ENCODE assay signal across 10 cellular contexts in genomic region chr2:239303711-239304532, GRCh38.
DNase-seq lines count a peak whose midpoint lies in the region; ATAC-seq, FAIRE-seq and TF ChIP-seq lines count a peak whose summit lies in the region.
"Had no signal": no experiment of that assay in that cellular context is flagged by ENCODE, and none has a peak within 500 bp of the region (broad histone marks: within the 10 kb centered on the region; RNA-seq: fewer than 3 reads in every experiment).

No MANE protein-coding gene starts in this region.

- POLR2A ChIA-PET in GM12878 (lab: Charles Lee): interaction anchor here (0.7 to 1.3 kb wide), 4 partner anchors 10 to 77 kb away, joined by 3 to 4 read pairs (median 3); no protein-coding TSS in a partner anchor

- in situ Hi-C loops in GM12878 (cut with MboI): no loop called here

- WGBS in GM12878 (ENCODE audit: insufficient coverage, insufficient replicate concordance, low lambda C conversion rate, missing lambda C conversion rate): 68% methylated on average over 21 of the region's 21 CpGs
- 43 to 65% methylated on average over 21 of the region's 21 CpGs for whole genome bisulfite sequencing in sigmoid colon, 2 donors

- H2AFZ ChIP-seq in GM12878 (ENCODE audit: control insufficient read depth, low read depth, low read length): no peak overlapping the region

- H3K36me3 ChIP-seq in GM12878 (ENCODE audit: control insufficient read depth in 2 of 2, insufficient read depth in 2 of 2, low read length in 1 of 2) (no peaks in the 10 kb centered on the region; a peak in 2 of 4 replicates), sigmoid colon (no peaks in the 10 kb centered on the region)

- TF ChIP-seq CTCF in GM12878 (IDR thresholded peaks at IDR 0.05 in 2 of 3, conservative IDR thresholded peaks at IDR 0.05 in 1 of 3; ENCODE audit: control insufficient read depth in 2 of 3, extremely low read depth in 1 of 3, insufficient read depth in 1 of 3, low read depth in 3 of 3, low read length in 3 of 3) (no peak), sigmoid colon (IDR thresholded peaks at IDR 0.05) (no peak)

- H3K79me2 ChIP-seq in GM12878 (ENCODE audit: control insufficient read depth, insufficient read depth, low read length): no peaks in the 10 kb centered on the region

- intact Hi-C loops in GM12878 (cut with micrococcal nuclease; ENCODE audit: unreplicated experiment) (no loop called here), sigmoid colon (cut with DNase I) (no loop called here)

- peak; percentile 66 to 87; a peak in 2 of 4 replicates for TF ChIP-seq EP300 in GM12878 (IDR thresholded peaks at IDR 0.05; ENCODE audit: borderline replicate concordance in 1 of 2, control insufficient read depth in 1 of 2, low read depth in 2 of 2, low read length in 2 of 2)
- no peak for TF ChIP-seq EP300 in sigmoid colon (IDR thresholded peaks at IDR 0.05)

- no peak for TF ChIP-seq RAD21 in GM12878 (IDR thresholded peaks at IDR 0.05; ENCODE audit: insufficient read depth, low read depth, low read length)

- RAD21 ChIA-PET in GM12878 (lab: Charles Lee; ENCODE audit: unreplicated experiment): interaction anchor here (1.0 to 2.1 kb wide), 9 partner anchors 8 to 160 kb away, joined by 3 to 13 read pairs (median 4); partner anchors contain the start of gene HDAC4

- H3K4me2 ChIP-seq in GM12878 (ENCODE audit: control insufficient read depth, insufficient read depth): peak overlapping the region; percentile 23; the same call in 1 of the 2 replicates

- no peaks in the 10 kb centered on the region for H3K9me3 ChIP-seq in GM12878 (replicated peaks; ENCODE audit: control insufficient read depth, insufficient read depth, low read length)
- no peaks in the 10 kb centered on the region for H3K9me3 ChIP-seq in sigmoid colon

- H3K4me1 ChIP-seq in GM12878 (ENCODE audit: control insufficient read depth, insufficient read depth, low read length) (peaks cover 22% of the 10 kb centered on the region), sigmoid colon (peaks cover 0 to 93% (median 89%) of the 10 kb centered on the region in 4 donors)

- H3K27me3 ChIP-seq in GM12878 (replicated peaks in 1 of 2; ENCODE audit: control insufficient read depth in 2 of 2, insufficient read depth in 2 of 2, low read length in 1 of 2) (no peaks in the 10 kb centered on the region), sigmoid colon (no peaks in the 10 kb centered on the region)

- no peak for FAIRE-seq in GM12878 (lab: Jason Lieb, UNC)

- ATAC-seq in GM18517 (IDR thresholded peaks at IDR 0.05; ENCODE audit: unreplicated experiment) (peak; percentile 90), HG02943 (IDR thresholded peaks at IDR 0.05; ENCODE audit: low read depth, unreplicated experiment) (peak; percentile 60), GM12878 (peak; percentile 89)
- ATAC-seq: Panc1 had no signal

- TF ChIP-seq POLR2A in GM12878 (IDR thresholded peaks at IDR 0.05; ENCODE audit: low read depth, low read length): no peak
- TF ChIP-seq POLR2A in sigmoid colon (IDR thresholded peaks at IDR 0.05): no peak

- H3K9ac ChIP-seq in GM12878 (ENCODE audit: control insufficient read depth, insufficient read depth, low read length): no peak overlapping the region

- H4K20me1 ChIP-seq in GM12878 (ENCODE audit: control insufficient read depth, insufficient read depth): no peaks in the 10 kb centered on the region; the same call in 1 of the 2 replicates

- H3K4me3 ChIP-seq in GM12878 (no peak overlapping the region), sigmoid colon (peak overlapping the region in 3 of 4 donors; percentile 53 to 62 (median 54))

- no TSS peak for BruUV-seq in GM12878 (replicated peaks; lab: Mats Ljungman, UMichigan)

- CTCF ChIA-PET in GM12878 (lab: Yijun Ruan, JAX): interaction anchor here (0.6 to 1.7 kb wide), 8 partner anchors 10 to 77 kb away, joined by 3 to 7 read pairs (median 4); no protein-coding TSS in a partner anchor

- H3K27ac ChIP-seq in GM12878 (ENCODE audit: control insufficient read depth, insufficient read depth) (no peak overlapping the region), sigmoid colon (peak overlapping the region; percentile 19 to 97 (median 96))

- SMC1A ChIA-PET in GM12878 (lab: Charles Lee; ENCODE audit: uncharacterized antibody, unreplicated experiment): interaction anchor here (0.6 to 2.6 kb wide), 13 partner anchors 9 to 263 kb away, joined by 3 to 14 read pairs (median 3); no protein-coding TSS in a partner anchor

- DNase-seq in GM12878 (ENCODE audit: low read depth, low spot score): no peak
- DNase-seq in sigmoid colon: peak; percentile 68
- DNase-seq in RKO (ENCODE audit: low spot score): no peak
- DNase-seq in effector CD8-positive, alpha-beta T cell (lab: John Stamatoyannopoulos, UW): no peak
- no peak for DNase-seq in OCI-M2 (lab: John Stamatoyannopoulos, UW; ENCODE audit: unreplicated experiment)
- DNase-seq in NCI-H2081 (lab: John Stamatoyannopoulos, UW): no peak
- DNase-seq: stimulated activated naive CD4-positive, alpha-beta T cell had no signal

TF ChIP-seq in GM12878, 131 proteins besides CTCF, POLR2A, EP300 and RAD21 (continues in another document):
- TF ChIP-seq ZNF217 (IDR thresholded peaks at IDR 0.05): no peak
- TF ChIP-seq CHD4 (IDR thresholded peaks at IDR 0.05): no peak
- no peak for TF ChIP-seq KLF5 (IDR thresholded peaks at IDR 0.05; ENCODE audit: partially characterized antibody)
- TF ChIP-seq ATF2 (IDR thresholded peaks at IDR 0.05; ENCODE audit: low read length): no peak
- no peak for TF ChIP-seq ZSCAN29 (IDR thresholded peaks at IDR 0.05)
- TF ChIP-seq USF2 (IDR thresholded peaks at IDR 0.05; ENCODE audit: borderline replicate concordance, low read depth, low read length): no peak; the same call in 1 of the 2 replicates
- peak; percentile 55; the same call in 1 of the 2 replicates for TF ChIP-seq ATF7 (IDR thresholded peaks at IDR 0.05; ENCODE audit: low read depth)
- TF ChIP-seq EED (IDR thresholded peaks at IDR 0.05; ENCODE audit: low read depth): peak; percentile 37; the same call in 1 of the 2 replicates
- TF ChIP-seq ZNF207 (IDR thresholded peaks at IDR 0.05; ENCODE audit: borderline replicate concordance): no peak
- no peak for TF ChIP-seq MYC (IDR thresholded peaks at IDR 0.05; ENCODE audit: insufficient read depth, insufficient read length, insufficient replicate concordance, low read length, severe bottlenecking)
- no peak for TF ChIP-seq SUPT20H (IDR thresholded peaks at IDR 0.05; ENCODE audit: borderline replicate concordance, control insufficient read depth, low read depth, low read length)
- TF ChIP-seq RAD51 (IDR thresholded peaks at IDR 0.05): peak; percentile 40; the same call in 1 of the 2 replicates
- no peak for TF ChIP-seq CHD1 (IDR thresholded peaks at IDR 0.05; ENCODE audit: low read depth, low read length)
- TF ChIP-seq GATAD2B (conservative IDR thresholded peaks at IDR 0.05; ENCODE audit: low read depth): no peak
- no peak for TF ChIP-seq SMC3 (IDR thresholded peaks at IDR 0.05; ENCODE audit: borderline replicate concordance, low read length)
- no peak for TF ChIP-seq BCL11A (IDR thresholded peaks at IDR 0.05; ENCODE audit: low read depth, low read length)
- TF ChIP-seq MLLT1 (IDR thresholded peaks at IDR 0.05): no peak
- TF ChIP-seq SKIL (IDR thresholded peaks at IDR 0.05; ENCODE audit: low read depth, poor library complexity, severe bottlenecking): peak; percentile 66
